In genomic region chr10:105774351-105774750, GRCh38 we compare ENCODE assay signal across 28 cellular contexts.
"Had no signal": no experiment of that assay in that cellular context is flagged by ENCODE, and none has a peak within 500 bp of the region (broad histone marks: within the 10 kb centered on the region; RNA-seq: fewer than 3 reads in every experiment).

No MANE protein-coding gene starts in this region.

- H3K9me3 ChIP-seq: ovary, psoas muscle, right lobe of liver, sigmoid colon, stomach, thoracic aorta, thyroid gland, tibial nerve, upper lobe of left lung, vagina had no signal

- H3K4me3 ChIP-seq: neural progenitor cell, ovary, psoas muscle, right lobe of liver, sigmoid colon, stomach, thoracic aorta, thyroid gland, tibial nerve, upper lobe of left lung, vagina had no signal

- FAIRE-seq: small intestine, urothelium cell line had no signal

- DNase-seq: naive thymus-derived CD8-positive, alpha-beta T cell; nephron progenitor cell; occipital lobe; ovary; posterior cingulate gyrus; psoas muscle; right cardiac atrium; right lobe of liver; sigmoid colon; small intestine; stimulated activated CD4-positive, alpha-beta T cell treated with anti-CD3 and anti-CD28 coated beads, Interleukin-15, amount 100 ng/mL, for 24 hours; stimulated activated CD4-positive, alpha-beta T cell treated with anti-CD3 and anti-CD28 coated beads, Interleukin-2, amount 100 ng/mL, for 24 hours; stimulated activated CD4-positive, alpha-beta T cell treated with anti-CD3 and anti-CD28 coated beads, Interleukin-2, amount 100 ng/mL, for 48 hours; stimulated activated CD4-positive, alpha-beta T cell treated with anti-CD3 and anti-CD28 coated beads, Interleukin-4, amount 100 ng/mL, for 24 hours; stimulated activated naive B cell treated with anti-CD40 and anti-IgM and Interleukin-4, amounts not matched to agents 10 μg/mL and 1 μg/mL and 100 μg/mL, for 72 hours; stimulated activated naive CD4-positive, alpha-beta T cell treated with Interleukin-2 at 50 U/mL for 16 hours; stomach; thyroid gland; trophoblast cell; upper lobe of left lung had no signal

- H3K27me3 ChIP-seq: neural progenitor cell, ovary, right lobe of liver, sigmoid colon, stomach, thyroid gland, tibial nerve, upper lobe of left lung, vagina had no signal

- ATAC-seq: naive thymus-derived CD8-positive, alpha-beta T cell; natural killer cell treated with Interleukin-12 subunit alpha and Interleukin-12 subunit beta and Interleukin-15 and Interleukin-18, amount 100 ng/mL, for 72 hours; psoas muscle; right cardiac atrium; right lobe of liver; stimulated activated effector memory CD8-positive, alpha-beta T cell treated with anti-CD3 and anti-CD28 coated beads, Interleukin-12 subunit alpha, Interleukin-12 subunit beta, amount 100 ng/mL, for 72 hours; stimulated activated naive B cell treated with anti-CD40 and anti-IgM and Interleukin-4, amounts not matched to agents 10 μg/mL and 1 μg/mL and 100 μg/mL, for 72 hours had no signal

- H3K36me3 ChIP-seq: neural progenitor cell, ovary, right lobe of liver, sigmoid colon, stomach, thoracic aorta, thyroid gland, tibial nerve, upper lobe of left lung, vagina had no signal

- H3K79me2 ChIP-seq: parathyroid adenoma had no signal

- H3K9ac ChIP-seq: neural progenitor cell, parathyroid adenoma had no signal

- H3K4me1 ChIP-seq: parathyroid adenoma, psoas muscle, right lobe of liver, stomach, tibial nerve, upper lobe of left lung, vagina had no signal

- H3K27ac ChIP-seq: neural progenitor cell, ovary, parathyroid adenoma, psoas muscle, right lobe of liver, sigmoid colon, stomach, thoracic aorta, thyroid gland, tibial nerve, upper lobe of left lung, vagina had no signal

- H3K4me2 ChIP-seq: neural progenitor cell had no signal

- H2AFZ ChIP-seq: neural progenitor cell, parathyroid adenoma had no signal
